In the genomic region with DNA sequence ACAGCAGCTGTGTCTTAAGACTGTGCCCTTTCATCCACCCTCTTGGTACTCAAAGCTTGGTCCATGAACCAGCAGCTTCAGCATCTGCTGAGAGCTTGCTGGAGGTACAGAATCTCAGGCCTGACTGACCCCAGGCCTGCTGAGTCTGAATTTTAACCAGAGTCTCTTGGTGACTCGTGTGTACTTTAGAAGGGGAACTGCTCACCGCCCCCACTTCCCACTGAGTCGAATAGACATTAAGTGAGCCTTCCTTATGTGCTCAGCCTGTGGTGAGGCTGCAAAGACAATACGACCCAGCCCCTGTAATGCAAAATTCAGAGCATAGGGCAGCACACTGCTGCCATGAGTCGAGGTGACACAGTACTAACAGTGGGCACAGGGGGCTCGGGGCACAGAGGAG, we compare ENCODE assay signal across 11 cellular contexts.
DNase-seq lines count a peak whose midpoint lies in the region; ATAC-seq and FAIRE-seq lines count a peak whose summit lies in the region.
"Had no signal": no experiment of that assay in that cellular context is flagged by ENCODE, and none has a peak within 500 bp of the region (broad histone marks: within the 10 kb centered on the region; RNA-seq: fewer than 3 reads in every experiment).

No MANE protein-coding gene starts in this region.

- H3K27me3 Mint-ChIP-seq in memory B cell, result no peaks in the 10 kb centered on the region

- no peaks in the 10 kb centered on the region for H3K4me1 Mint-ChIP-seq in memory B cell

- ATAC-seq in GM21390 (IDR thresholded peaks at IDR 0.05; ENCODE audit: unreplicated experiment) (peak; percentile 62), HG03139 (IDR thresholded peaks at IDR 0.05; ENCODE audit: unreplicated experiment) (peak; percentile 53), memory B cell (ENCODE audit: low read depth) (peak; percentile 55)

- DNase-seq in GM18507 (ENCODE audit: extremely low spot score, insufficient read length, low read depth) (no peak), memory B cell (ENCODE audit: low spot score in 2 of 2) (no peak), T1000 (lab: John Stamatoyannopoulos, UW) (no peak), HTR-8/SVneo (ENCODE audit: insufficient read length, low spot score) (no peak), HUDEP-2 (lab: John Stamatoyannopoulos, UW; ENCODE audit: unreplicated experiment in 76 of 76) (no peak), GM19239 (ENCODE audit: insufficient read length, low spot score) (no peak)
- DNase-seq: activated gamma-delta T cell, upper lobe of left lung, WERI-Rb-1 had no signal

- H3K9me3 Mint-ChIP-seq in memory B cell, result no peaks in the 10 kb centered on the region

- no peak overlapping the region for H3K27ac Mint-ChIP-seq in memory B cell

- peaks cover 7% of the 10 kb centered on the region for H3K36me3 Mint-ChIP-seq in memory B cell

- FAIRE-seq in GM18507 (lab: Jason Lieb, UNC) (peak; percentile 55), HTR-8/SVneo (lab: Jason Lieb, UNC) (no peak), GM19239 (lab: Jason Lieb, UNC) (no peak)

- no peak overlapping the region for H3K4me3 Mint-ChIP-seq in memory B cell
